Comparison of ENCODE assay signal across 2 cellular contexts in genomic region chr6:129660346-129660676, GRCh38.
TF ChIP-seq lines count a peak whose summit lies in the region.

No MANE protein-coding gene starts in this region.

TF ChIP-seq in SK-N-SH, 30 proteins besides CTCF, POLR2A, EP300 and RAD21 (continued from another document):
- TF ChIP-seq, protein P1, sequence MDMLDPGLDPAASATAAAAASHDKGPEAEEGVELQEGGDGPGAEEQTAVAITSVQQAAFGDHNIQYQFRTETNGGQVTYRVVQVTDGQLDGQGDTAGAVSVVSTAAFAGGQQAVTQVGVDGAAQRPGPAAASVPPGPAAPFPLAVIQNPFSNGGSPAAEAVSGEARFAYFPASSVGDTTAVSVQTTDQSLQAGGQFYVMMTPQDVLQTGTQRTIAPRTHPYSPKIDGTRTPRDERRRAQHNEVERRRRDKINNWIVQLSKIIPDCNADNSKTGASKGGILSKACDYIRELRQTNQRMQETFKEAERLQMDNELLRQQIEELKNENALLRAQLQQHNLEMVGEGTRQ (IDR thresholded peaks at IDR 0.05; ENCODE audit: borderline replicate concordance, low read depth, low read length), result no peak
- TF ChIP-seq RFX5 (IDR thresholded peaks at IDR 0.05; ENCODE audit: low read length) (no peak), JUND (IDR thresholded peaks at IDR 0.05) (no peak)

TF ChIP-seq in SK-N-SH treated with all-trans-retinoic acid at 6 μM for 48 hours, 23 proteins besides CTCF, POLR2A, EP300 and RAD21 (continued from another document):
- TF ChIP-seq, protein P2, sequence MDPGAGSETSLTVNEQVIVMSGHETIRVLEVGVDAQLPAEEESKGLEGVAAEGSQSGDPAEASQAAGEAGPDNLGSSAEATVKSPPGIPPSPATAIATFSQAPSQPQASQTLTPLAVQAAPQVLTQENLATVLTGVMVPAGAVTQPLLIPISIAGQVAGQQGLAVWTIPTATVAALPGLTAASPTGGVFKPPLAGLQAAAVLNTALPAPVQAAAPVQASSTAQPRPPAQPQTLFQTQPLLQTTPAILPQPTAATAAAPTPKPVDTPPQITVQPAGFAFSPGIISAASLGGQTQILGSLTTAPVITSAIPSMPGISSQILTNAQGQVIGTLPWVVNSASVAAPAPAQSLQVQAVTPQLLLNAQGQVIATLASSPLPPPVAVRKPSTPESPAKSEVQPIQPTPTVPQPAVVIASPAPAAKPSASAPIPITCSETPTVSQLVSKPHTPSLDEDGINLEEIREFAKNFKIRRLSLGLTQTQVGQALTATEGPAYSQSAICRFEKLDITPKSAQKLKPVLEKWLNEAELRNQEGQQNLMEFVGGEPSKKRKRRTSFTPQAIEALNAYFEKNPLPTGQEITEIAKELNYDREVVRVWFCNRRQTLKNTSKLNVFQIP (CRISPR knock-in tag; IDR thresholded peaks at IDR 0.05; ENCODE audit: borderline replicate concordance, low read depth), result no peak
- TF ChIP-seq BACH2 (CRISPR knock-in tag; IDR thresholded peaks at IDR 0.05; ENCODE audit: borderline replicate concordance) (no peak), RARB (CRISPR knock-in tag; IDR thresholded peaks at IDR 0.05) (no peak), ZNF70 (CRISPR knock-in tag; IDR thresholded peaks at IDR 0.05) (no peak), TOX (CRISPR knock-in tag; IDR thresholded peaks at IDR 0.05; ENCODE audit: borderline replicate concordance) (no peak), ESRRG (CRISPR knock-in tag; IDR thresholded peaks at IDR 0.05) (no peak), SNAI2 (CRISPR knock-in tag; IDR thresholded peaks at IDR 0.05) (no peak), TCF4 (CRISPR knock-in tag; IDR thresholded peaks at IDR 0.05; ENCODE audit: borderline replicate concordance) (no peak), CSDC2 (CRISPR knock-in tag; IDR thresholded peaks at IDR 0.05) (no peak), ZFP30 (CRISPR knock-in tag; IDR thresholded peaks at IDR 0.05) (no peak), ZNF565 (CRISPR knock-in tag; conservative IDR thresholded peaks at IDR 0.05; ENCODE audit: low read depth) (no peak), GLIS3 (CRISPR knock-in tag; IDR thresholded peaks at IDR 0.05) (no peak), OSR1 (CRISPR knock-in tag; IDR thresholded peaks at IDR 0.05) (no peak), ISL1 (CRISPR knock-in tag; IDR thresholded peaks at IDR 0.05) (no peak)
- TF ChIP-seq, protein P3, sequence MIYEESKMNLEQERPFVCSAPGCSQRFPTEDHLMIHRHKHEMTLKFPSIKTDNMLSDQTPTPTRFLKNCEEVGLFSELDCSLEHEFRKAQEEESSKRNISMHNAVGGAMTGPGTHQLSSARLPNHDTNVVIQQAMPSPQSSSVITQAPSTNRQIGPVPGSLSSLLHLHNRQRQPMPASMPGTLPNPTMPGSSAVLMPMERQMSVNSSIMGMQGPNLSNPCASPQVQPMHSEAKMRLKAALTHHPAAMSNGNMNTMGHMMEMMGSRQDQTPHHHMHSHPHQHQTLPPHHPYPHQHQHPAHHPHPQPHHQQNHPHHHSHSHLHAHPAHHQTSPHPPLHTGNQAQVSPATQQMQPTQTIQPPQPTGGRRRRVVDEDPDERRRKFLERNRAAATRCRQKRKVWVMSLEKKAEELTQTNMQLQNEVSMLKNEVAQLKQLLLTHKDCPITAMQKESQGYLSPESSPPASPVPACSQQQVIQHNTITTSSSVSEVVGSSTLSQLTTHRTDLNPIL (CRISPR knock-in tag; IDR thresholded peaks at IDR 0.05; ENCODE audit: low read depth), result no peak
- TF ChIP-seq, protein P4, sequence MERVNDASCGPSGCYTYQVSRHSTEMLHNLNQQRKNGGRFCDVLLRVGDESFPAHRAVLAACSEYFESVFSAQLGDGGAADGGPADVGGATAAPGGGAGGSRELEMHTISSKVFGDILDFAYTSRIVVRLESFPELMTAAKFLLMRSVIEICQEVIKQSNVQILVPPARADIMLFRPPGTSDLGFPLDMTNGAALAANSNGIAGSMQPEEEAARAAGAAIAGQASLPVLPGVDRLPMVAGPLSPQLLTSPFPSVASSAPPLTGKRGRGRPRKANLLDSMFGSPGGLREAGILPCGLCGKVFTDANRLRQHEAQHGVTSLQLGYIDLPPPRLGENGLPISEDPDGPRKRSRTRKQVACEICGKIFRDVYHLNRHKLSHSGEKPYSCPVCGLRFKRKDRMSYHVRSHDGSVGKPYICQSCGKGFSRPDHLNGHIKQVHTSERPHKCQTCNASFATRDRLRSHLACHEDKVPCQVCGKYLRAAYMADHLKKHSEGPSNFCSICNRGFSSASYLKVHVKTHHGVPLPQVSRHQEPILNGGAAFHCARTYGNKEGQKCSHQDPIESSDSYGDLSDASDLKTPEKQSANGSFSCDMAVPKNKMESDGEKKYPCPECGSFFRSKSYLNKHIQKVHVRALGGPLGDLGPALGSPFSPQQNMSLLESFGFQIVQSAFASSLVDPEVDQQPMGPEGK (CRISPR knock-in tag; IDR thresholded peaks at IDR 0.05; ENCODE audit: borderline replicate concordance), result no peak
TF ChIP-seq in SK-N-SH treated with all-trans-retinoic acid at 6 μM for 48 hours: peak in this region for 0.
